Comparison of ENCODE assay signal across 19 cellular contexts in the genomic region with DNA sequence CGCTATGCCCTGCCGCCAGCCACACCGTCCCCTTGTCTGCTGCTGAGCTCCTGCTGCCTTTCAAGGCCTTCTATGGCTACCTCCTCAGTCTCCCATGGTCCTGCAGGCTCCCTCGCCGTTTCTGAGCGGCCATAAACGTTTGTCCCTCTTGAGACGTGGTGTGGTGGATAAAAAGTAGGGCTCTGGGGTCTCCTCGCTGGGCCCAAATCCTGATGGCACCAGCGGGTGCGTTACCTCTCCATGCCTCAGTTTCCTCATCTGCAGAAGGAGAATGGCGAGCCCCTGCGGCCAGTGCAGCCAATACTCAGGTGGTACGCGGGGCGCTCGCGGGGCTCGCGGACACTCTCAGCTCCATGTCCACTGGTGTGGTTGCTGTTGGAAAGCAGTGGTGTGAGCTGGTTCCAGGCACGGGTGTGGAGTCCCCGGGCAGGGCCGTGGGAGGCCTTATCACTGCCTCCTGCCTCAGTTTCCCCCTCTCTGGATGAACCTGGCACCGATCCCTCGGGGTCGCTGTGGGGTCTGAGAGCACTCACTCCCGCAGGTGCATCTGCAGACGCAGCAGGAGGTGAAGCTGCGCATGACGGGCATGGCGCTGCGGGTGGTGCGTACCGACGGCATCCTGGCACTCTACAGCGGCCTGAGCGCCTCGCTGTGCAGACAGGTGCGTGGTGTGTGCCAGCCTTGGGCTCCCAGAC. TPM values are rescaled to one million over a fixed set of nuclear protein-coding genes. Genes with fewer than 3 reads are reported as not detected.
DNase-seq lines count a peak whose midpoint lies in the region; ATAC-seq and TF ChIP-seq lines count a peak whose summit lies in the region.
"Had no signal": no experiment of that assay in that cellular context is flagged by ENCODE, and none has a peak within 500 bp of the region (broad histone marks: within the 10 kb centered on the region; RNA-seq: fewer than 3 reads in every experiment).

No MANE protein-coding gene starts in this region.

- H3K4me1 Mint-ChIP-seq in activated CD8-positive, alpha-beta T cell treated with anti-CD3 and anti-CD28 coated beads for 36 hours (ENCODE audit: low read depth): peaks cover 24% of the 10 kb centered on the region
- peaks cover 32% of the 10 kb centered on the region for H3K4me1 Mint-ChIP-seq in activated CD8-positive, alpha-beta T cell treated with anti-CD3 and anti-CD28 coated beads, Interleukin-2, amount 10 ng/mL, durations not matched to agents 7 days and 5 days (ENCODE audit: low read depth)

- no peaks in the 10 kb centered on the region for H3K27me3 Mint-ChIP-seq in activated CD8-positive, alpha-beta T cell treated with anti-CD3 and anti-CD28 coated beads for 36 hours
- no peaks in the 10 kb centered on the region for H3K27me3 Mint-ChIP-seq in activated CD8-positive, alpha-beta T cell treated with anti-CD3 and anti-CD28 coated beads, Interleukin-2, amount 10 ng/mL, durations not matched to agents 7 days and 5 days (ENCODE audit: low read depth)
- H3K27me3 Mint-ChIP-seq: activated naive CD4-positive, alpha-beta T cell treated with anti-CD3 and anti-CD28 coated beads, Interleukin-2, amount 50 U/mL, for 24 hours; T-helper 17 cell had no signal

- H3K36me3 ChIP-seq in Loucy (ENCODE audit: insufficient read depth, low read length) (no peaks in the 10 kb centered on the region), sigmoid colon (no peaks in the 10 kb centered on the region), heart left ventricle (no peaks in the 10 kb centered on the region)
- H3K36me3 ChIP-seq: gastrocnemius medialis had no signal

- POLR2A ChIA-PET in activated CD8-positive, alpha-beta T cell treated with anti-CD3 and anti-CD28 coated beads for 36 hours (lab: Charles Lee): interaction anchor here (0.7 to 4.3 kb wide), 4 partner anchors 11 to 195 kb away, joined by 3 to 40 read pairs (median 4); partner anchors contain the start of gene MRPL12
- POLR2A ChIA-PET in activated CD8-positive, alpha-beta T cell treated with anti-CD3 and anti-CD28 coated beads, Interleukin-2, amount 10 ng/mL, durations not matched to agents 7 days and 5 days (lab: Charles Lee): interaction anchor here (0.5 to 1.7 kb wide), 3 partner anchors 12 to 1034 kb away, joined by 3 to 8 read pairs (median 4); partner anchors contain the start of genes MCRIP1 and MRPL12

- TF ChIP-seq POLR2A in sigmoid colon (IDR thresholded peaks at IDR 0.05) (no peak), heart left ventricle (IDR thresholded peaks at IDR 0.05) (no peak)

- no peaks in the 10 kb centered on the region for H3K9me2 ChIP-seq in Loucy (replicated peaks; ENCODE audit: low read depth, low read length)

- H3K36me3 Mint-ChIP-seq in activated CD8-positive, alpha-beta T cell treated with anti-CD3 and anti-CD28 coated beads for 36 hours (ENCODE audit: low read depth): peaks cover 7% of the 10 kb centered on the region
- peaks cover 13% of the 10 kb centered on the region for H3K36me3 Mint-ChIP-seq in activated CD8-positive, alpha-beta T cell treated with anti-CD3 and anti-CD28 coated beads, Interleukin-2, amount 10 ng/mL, durations not matched to agents 7 days and 5 days (ENCODE audit: low read depth)
- H3K36me3 Mint-ChIP-seq: activated naive CD4-positive, alpha-beta T cell treated with anti-CD3 and anti-CD28 coated beads, Interleukin-2, amount 50 U/mL, for 24 hours; CD8-positive, alpha-beta T cell had no signal

- no peak for DNase-seq in activated CD8-positive, alpha-beta T cell treated with anti-CD3 and anti-CD28 coated beads for 36 hours
- DNase-seq in activated CD8-positive, alpha-beta T cell treated with anti-CD3 and anti-CD28 coated beads, Interleukin-2, amount 10 ng/mL, durations not matched to agents 7 days and 5 days: no peak
- no peak for DNase-seq in epithelial cell of proximal tubule (ENCODE audit: low read depth)
- DNase-seq in sigmoid colon: peak; percentile 61
- no peak for DNase-seq in amygdala (lab: John Stamatoyannopoulos, UW)
- DNase-seq in heart left ventricle: no peak
- DNase-seq: activated CD8-positive, alpha-beta memory T cell treated with anti-CD3 and anti-CD28 coated beads, Interleukin-2, amount 50 U/mL, for 48 hours; CD8-positive, alpha-beta T cell; EL; gastrocnemius medialis; left lung; NCI-H2029; stimulated activated naive CD4-positive, alpha-beta T cell treated with Interleukin-2 at 50 U/mL for 16 hours; T-helper 17 cell had no signal

- H3F3A ChIP-seq in Loucy (ENCODE audit: low read depth): no peaks in the 10 kb centered on the region

- H3K4me3 ChIP-seq in Loucy (ENCODE audit: low read length, poor library complexity, severe bottlenecking) (peak overlapping the region; percentile 85), epithelial cell of proximal tubule (ENCODE audit: low read depth, low read length) (peak overlapping the region; percentile 72), sigmoid colon (no peak overlapping the region), heart left ventricle (no peak overlapping the region)
- H3K4me3 ChIP-seq: gastrocnemius medialis, psoas muscle had no signal

- no peaks in the 10 kb centered on the region for H3K9me3 ChIP-seq in Loucy (ENCODE audit: insufficient read depth, low read depth, low read length)
- no peaks in the 10 kb centered on the region for H3K9me3 ChIP-seq in sigmoid colon
- no peaks in the 10 kb centered on the region for H3K9me3 ChIP-seq in heart left ventricle
- H3K9me3 ChIP-seq: gastrocnemius medialis, left lung, psoas muscle had no signal

- H2AFZ ChIP-seq in Loucy (ENCODE audit: low read length): no peak overlapping the region

- H3K9ac ChIP-seq in Loucy (ENCODE audit: low read depth, low read length, poor library complexity, severe bottlenecking): peak overlapping the region; percentile 75

- intact Hi-C loops in activated CD8-positive, alpha-beta T cell treated with anti-CD3 and anti-CD28 coated beads for 36 hours (cut with micrococcal nuclease): no loop called here
- intact Hi-C loops in sigmoid colon (cut with DNase I) (no loop called here), heart left ventricle (cut with DNase I) (no loop called here)

- TF ChIP-seq EP300 in sigmoid colon (IDR thresholded peaks at IDR 0.05): no peak

- peaks cover 25% of the 10 kb centered on the region for H3K4me1 ChIP-seq in Loucy (ENCODE audit: insufficient read depth, low read length, poor library complexity, severe bottlenecking)
- H3K4me1 ChIP-seq in sigmoid colon: peaks cover 0 to 37% (median 33%) of the 10 kb centered on the region in 4 donors
- peaks cover 6 to 35% (median 27%) of the 10 kb centered on the region in 12 donors for H3K4me1 ChIP-seq in heart left ventricle

- no peak overlapping the region for H3K27ac ChIP-seq in sigmoid colon
- H3K27ac ChIP-seq in heart left ventricle: no peak overlapping the region
- H3K27ac ChIP-seq: gastrocnemius medialis, left lung, psoas muscle had no signal

- CTCF ChIA-PET in activated CD8-positive, alpha-beta T cell treated with anti-CD3 and anti-CD28 coated beads for 36 hours (lab: Charles Lee): no interaction called here
- CTCF ChIA-PET in activated CD8-positive, alpha-beta T cell treated with anti-CD3 and anti-CD28 coated beads, Interleukin-2, amount 10 ng/mL, durations not matched to agents 7 days and 5 days (lab: Charles Lee): no interaction called here

- H3K27me3 ChIP-seq in Loucy (ENCODE audit: insufficient read depth, low read length, poor library complexity, severe bottlenecking) (no peaks in the 10 kb centered on the region), sigmoid colon (peaks cover 0 to 13% (median 0%) of the 10 kb centered on the region in 3 donors), heart left ventricle (no peaks in the 10 kb centered on the region)
- H3K27me3 ChIP-seq: gastrocnemius medialis, left lung had no signal

- no peak for ATAC-seq in activated CD8-positive, alpha-beta T cell treated with anti-CD3 and anti-CD28 coated beads for 36 hours
- ATAC-seq in activated CD8-positive, alpha-beta T cell treated with anti-CD3 and anti-CD28 coated beads, Interleukin-2, amount 10 ng/mL, durations not matched to agents 7 days and 5 days: no peak
- no peak for ATAC-seq in HG03135 (IDR thresholded peaks at IDR 0.05; ENCODE audit: unreplicated experiment)
- ATAC-seq in heart left ventricle: no peak
- ATAC-seq: activated CD4-positive, CD25-positive, alpha-beta regulatory T cell treated with anti-CD3 and anti-CD28 coated beads, Interleukin-2, amount 50 U/mL, for 24 hours; CD8-positive, alpha-beta T cell; gastrocnemius medialis; left lung; psoas muscle; T-helper 17 cell had no signal

- 90 to 96% methylated on average over 39 of the region's 39 CpGs for WGBS in sigmoid colon, 2 donors
- 93 to 97% (median 95%) methylated on average over 37 to 39 of the region's 39 CpGs for whole genome bisulfite sequencing in heart left ventricle, 4 donors

- peak overlapping the region; percentile 92 for H3K4me3 Mint-ChIP-seq in activated CD8-positive, alpha-beta T cell treated with anti-CD3 and anti-CD28 coated beads for 36 hours
- H3K4me3 Mint-ChIP-seq in activated CD8-positive, alpha-beta T cell treated with anti-CD3 and anti-CD28 coated beads, Interleukin-2, amount 10 ng/mL, durations not matched to agents 7 days and 5 days: no peak overlapping the region
- H3K4me3 Mint-ChIP-seq: activated naive CD4-positive, alpha-beta T cell treated with anti-CD3 and anti-CD28 coated beads, Interleukin-2, amount 50 U/mL, for 24 hours; CD8-positive, alpha-beta T cell; T-helper 17 cell had no signal

- H4K20me1 ChIP-seq in Loucy (ENCODE audit: insufficient read depth, low read length, poor library complexity, severe bottlenecking): peaks cover 6% of the 10 kb centered on the region

- peaks cover 34% of the 10 kb centered on the region for H3K79me2 ChIP-seq in Loucy (ENCODE audit: insufficient read depth, low read length)

- H3K4me2 ChIP-seq in Loucy (ENCODE audit: low read depth, low read length, poor library complexity, severe bottlenecking): peak overlapping the region; percentile 98

- H3K27ac Mint-ChIP-seq in activated CD8-positive, alpha-beta T cell treated with anti-CD3 and anti-CD28 coated beads for 36 hours: no peak overlapping the region
- no peak overlapping the region for H3K27ac Mint-ChIP-seq in activated CD8-positive, alpha-beta T cell treated with anti-CD3 and anti-CD28 coated beads, Interleukin-2, amount 10 ng/mL, durations not matched to agents 7 days and 5 days
- H3K27ac Mint-ChIP-seq: activated naive CD4-positive, alpha-beta T cell treated with anti-CD3 and anti-CD28 coated beads, Interleukin-2, amount 50 U/mL, for 24 hours; CD8-positive, alpha-beta T cell; T-helper 17 cell had no signal

- no peak for TF ChIP-seq CTCF in activated CD8-positive, alpha-beta T cell treated with anti-CD3 and anti-CD28 coated beads for 36 hours (IDR thresholded peaks at IDR 0.05)
- TF ChIP-seq CTCF in Loucy (conservative IDR thresholded peaks at IDR 0.05; ENCODE audit: low read length) (no peak), epithelial cell of proximal tubule (conservative IDR thresholded peaks at IDR 0.05; ENCODE audit: low read depth, low read length) (no peak), sigmoid colon (IDR thresholded peaks at IDR 0.05) (no peak), heart left ventricle (IDR thresholded peaks at IDR 0.05) (no peak)

- H3K9me3 Mint-ChIP-seq in activated CD8-positive, alpha-beta T cell treated with anti-CD3 and anti-CD28 coated beads for 36 hours: no peaks in the 10 kb centered on the region
- no peaks in the 10 kb centered on the region for H3K9me3 Mint-ChIP-seq in activated CD8-positive, alpha-beta T cell treated with anti-CD3 and anti-CD28 coated beads, Interleukin-2, amount 10 ng/mL, durations not matched to agents 7 days and 5 days (ENCODE audit: insufficient read depth)
- H3K9me3 Mint-ChIP-seq: activated naive CD4-positive, alpha-beta T cell treated with anti-CD3 and anti-CD28 coated beads, Interleukin-2, amount 50 U/mL, for 24 hours; CD8-positive, alpha-beta T cell had no signal

RNA-seq across cellular contexts. Expression of gene SLC25A10, which starts 2.5 kb away (rescaled TPM):
- total RNA-seq in activated CD8-positive, alpha-beta T cell treated with anti-CD3 and anti-CD28 coated beads for 36 hours: 10 to 100 TPM; 29.4 to 30.5 TPM
- 10 to 100 TPM; 39.2 to 40.4 TPM for total RNA-seq in activated CD8-positive, alpha-beta T cell treated with anti-CD3 and anti-CD28 coated beads, Interleukin-2, amount 10 ng/mL, durations not matched to agents 7 days and 5 days
- total RNA-seq in epithelial cell of proximal tubule (60.1 and 98.6 TPM in 2 replicates), sigmoid colon (1 to 10 TPM in 3 of 4 donors, under 1 TPM in 1; 0.99 to 7.1 (median 3.7) TPM), heart left ventricle (10 to 100 TPM in 2 of 9 donors, 1 to 10 TPM in 7; 7.0 to 13.6 (median 8.2) TPM)
- polyA plus RNA-seq in sigmoid colon (10 to 100 TPM; 59.5 to 63.2 (median 60.6) TPM), heart left ventricle (10 to 100 TPM; 10.8 to 17.9 TPM)

RNA-seq across cellular contexts. Expression of gene MRPL12, which starts 11.4 kb away (rescaled TPM):
- total RNA-seq in activated CD8-positive, alpha-beta T cell treated with anti-CD3 and anti-CD28 coated beads for 36 hours: 100 to 1,000 TPM; 149 to 152 TPM
- 100 to 1,000 TPM; 102 to 104 TPM for total RNA-seq in activated CD8-positive, alpha-beta T cell treated with anti-CD3 and anti-CD28 coated beads, Interleukin-2, amount 10 ng/mL, durations not matched to agents 7 days and 5 days
- 127 and 218 TPM in 2 replicates for total RNA-seq in epithelial cell of proximal tubule
- 10 to 100 TPM; 31.0 to 56.4 (median 39.5) TPM for total RNA-seq in sigmoid colon
- 100 to 1,000 TPM; 204 to 258 (median 237) TPM for polyA plus RNA-seq in sigmoid colon
- total RNA-seq in heart left ventricle: 100 to 1,000 TPM in 8 of 9 donors, 10 to 100 TPM in 1; 98.8 to 182 (median 133) TPM
- polyA plus RNA-seq in heart left ventricle: 100 to 1,000 TPM; 343 to 525 TPM

RNA-seq across cellular contexts. Expression of gene HGS, which starts 30.7 kb away (rescaled TPM):
- 100 to 1,000 TPM in 1 of 2 experiments, 10 to 100 TPM in 1; 98.9 to 113 TPM for total RNA-seq in activated CD8-positive, alpha-beta T cell treated with anti-CD3 and anti-CD28 coated beads for 36 hours
- 100 to 1,000 TPM; 107 to 128 TPM for total RNA-seq in activated CD8-positive, alpha-beta T cell treated with anti-CD3 and anti-CD28 coated beads, Interleukin-2, amount 10 ng/mL, durations not matched to agents 7 days and 5 days
- total RNA-seq in epithelial cell of proximal tubule (122 and 144 TPM in 2 replicates), sigmoid colon (100 to 1,000 TPM in 1 of 4 donors, 10 to 100 TPM in 3; 36.7 to 143 (median 42.5) TPM), heart left ventricle (10 to 100 TPM; 37.4 to 90.8 (median 40.3) TPM)
- polyA plus RNA-seq in sigmoid colon (100 to 1,000 TPM in 1 of 3 donors, 10 to 100 TPM in 2; 52.9 to 111 (median 87.7) TPM), heart left ventricle (10 to 100 TPM; 53.8 to 81.4 TPM)

RNA-seq across cellular contexts. Expression of gene ARL16, which starts 31.0 kb away (rescaled TPM):
- 10 to 100 TPM; 22.3 to 23.5 TPM for total RNA-seq in activated CD8-positive, alpha-beta T cell treated with anti-CD3 and anti-CD28 coated beads for 36 hours
- total RNA-seq in activated CD8-positive, alpha-beta T cell treated with anti-CD3 and anti-CD28 coated beads, Interleukin-2, amount 10 ng/mL, durations not matched to agents 7 days and 5 days: 10 to 100 TPM; 21.3 to 28.4 TPM
- total RNA-seq in epithelial cell of proximal tubule: 43.5 and 59.0 TPM in 2 replicates
- 10 to 100 TPM; 27.7 to 51.7 (median 47.7) TPM for total RNA-seq in sigmoid colon
- 10 to 100 TPM; 24.5 to 42.3 (median 36.6) TPM for polyA plus RNA-seq in sigmoid colon
- 10 to 100 TPM; 10.2 to 22.3 (median 13.3) TPM for total RNA-seq in heart left ventricle
- polyA plus RNA-seq in heart left ventricle: 10 to 100 TPM; 22.4 to 23.6 TPM

RNA-seq across cellular contexts. Expression of gene CCDC137, which starts 48.0 kb away (rescaled TPM):
- total RNA-seq in activated CD8-positive, alpha-beta T cell treated with anti-CD3 and anti-CD28 coated beads for 36 hours: 10 to 100 TPM; 34.1 to 37.2 TPM
- 10 to 100 TPM; 42.3 to 43.7 TPM for total RNA-seq in activated CD8-positive, alpha-beta T cell treated with anti-CD3 and anti-CD28 coated beads, Interleukin-2, amount 10 ng/mL, durations not matched to agents 7 days and 5 days
- total RNA-seq in epithelial cell of proximal tubule: 32.7 and 33.2 TPM in 2 replicates
- total RNA-seq in sigmoid colon: 10 to 100 TPM in 1 of 4 donors, 1 to 10 TPM in 3; 5.5 to 10.7 (median 9.0) TPM
- 10 to 100 TPM in 2 of 3 donors, 1 to 10 TPM in 1; 9.0 to 31.1 (median 13.4) TPM for polyA plus RNA-seq in sigmoid colon
- 10 to 100 TPM in 1 of 9 donors, 1 to 10 TPM in 8; 3.5 to 10.1 (median 6.3) TPM for total RNA-seq in heart left ventricle
- polyA plus RNA-seq in heart left ventricle: 10 to 100 TPM in 1 of 2 donors, 1 to 10 TPM in 1; 8.2 to 20.0 TPM

Comparison
In these comparisons a context has a peak if more than half of its experiments do, and no peak if none do; other contexts are left out.
1. H3K4me3 ChIP-seq: peak in Loucy (single experiment) and epithelial cell of proximal tubule (single experiment); none in sigmoid colon (0 of 4) and heart left ventricle (0 of 12).